In the genomic region with DNA sequence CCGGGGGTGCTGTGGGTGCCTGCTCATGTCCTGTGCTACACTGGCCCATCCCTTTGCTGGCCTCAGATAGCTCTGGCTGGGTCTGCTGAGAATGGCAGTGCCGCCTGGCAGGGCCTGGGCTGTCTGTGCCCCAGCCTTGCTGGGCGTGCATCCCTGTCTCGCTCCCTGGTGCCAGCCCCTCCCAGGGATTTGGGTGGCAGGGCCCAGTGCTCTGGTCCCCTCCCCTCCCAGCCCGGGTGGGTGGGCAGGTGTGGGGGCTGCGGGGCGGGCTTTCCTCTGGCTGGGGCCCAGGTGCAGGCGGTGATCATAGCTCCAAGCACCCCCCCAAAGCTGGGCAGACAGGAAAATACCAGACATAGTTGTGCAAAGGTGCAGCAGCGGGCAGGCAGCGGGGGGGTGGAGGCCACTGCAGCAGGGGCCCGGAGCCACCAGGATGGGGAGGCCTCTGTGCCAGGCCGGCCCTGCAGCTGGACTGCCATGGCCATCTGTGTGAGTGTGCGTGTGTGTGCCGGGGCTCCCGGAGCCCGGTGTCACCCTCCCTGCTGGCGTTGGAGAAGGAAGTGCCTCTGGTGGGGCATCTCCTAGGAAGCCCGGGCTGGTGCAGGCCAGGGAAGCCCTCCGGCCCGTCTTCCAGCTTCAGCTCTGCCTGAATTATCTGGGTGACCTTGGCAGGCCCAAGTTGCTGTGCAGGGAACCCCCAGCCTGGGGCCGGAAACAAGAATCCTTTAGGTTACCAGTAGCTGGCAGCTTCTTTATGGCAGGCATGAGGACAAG, we compare ENCODE assay signal across 1 cellular context.
TF ChIP-seq lines count a peak whose summit lies in the region.

No MANE protein-coding gene starts in this region.

TF ChIP-seq in GM23338, 12 proteins besides CTCF, POLR2A, EP300 and RAD21 (continued from another document):
- TF ChIP-seq, protein P1, sequence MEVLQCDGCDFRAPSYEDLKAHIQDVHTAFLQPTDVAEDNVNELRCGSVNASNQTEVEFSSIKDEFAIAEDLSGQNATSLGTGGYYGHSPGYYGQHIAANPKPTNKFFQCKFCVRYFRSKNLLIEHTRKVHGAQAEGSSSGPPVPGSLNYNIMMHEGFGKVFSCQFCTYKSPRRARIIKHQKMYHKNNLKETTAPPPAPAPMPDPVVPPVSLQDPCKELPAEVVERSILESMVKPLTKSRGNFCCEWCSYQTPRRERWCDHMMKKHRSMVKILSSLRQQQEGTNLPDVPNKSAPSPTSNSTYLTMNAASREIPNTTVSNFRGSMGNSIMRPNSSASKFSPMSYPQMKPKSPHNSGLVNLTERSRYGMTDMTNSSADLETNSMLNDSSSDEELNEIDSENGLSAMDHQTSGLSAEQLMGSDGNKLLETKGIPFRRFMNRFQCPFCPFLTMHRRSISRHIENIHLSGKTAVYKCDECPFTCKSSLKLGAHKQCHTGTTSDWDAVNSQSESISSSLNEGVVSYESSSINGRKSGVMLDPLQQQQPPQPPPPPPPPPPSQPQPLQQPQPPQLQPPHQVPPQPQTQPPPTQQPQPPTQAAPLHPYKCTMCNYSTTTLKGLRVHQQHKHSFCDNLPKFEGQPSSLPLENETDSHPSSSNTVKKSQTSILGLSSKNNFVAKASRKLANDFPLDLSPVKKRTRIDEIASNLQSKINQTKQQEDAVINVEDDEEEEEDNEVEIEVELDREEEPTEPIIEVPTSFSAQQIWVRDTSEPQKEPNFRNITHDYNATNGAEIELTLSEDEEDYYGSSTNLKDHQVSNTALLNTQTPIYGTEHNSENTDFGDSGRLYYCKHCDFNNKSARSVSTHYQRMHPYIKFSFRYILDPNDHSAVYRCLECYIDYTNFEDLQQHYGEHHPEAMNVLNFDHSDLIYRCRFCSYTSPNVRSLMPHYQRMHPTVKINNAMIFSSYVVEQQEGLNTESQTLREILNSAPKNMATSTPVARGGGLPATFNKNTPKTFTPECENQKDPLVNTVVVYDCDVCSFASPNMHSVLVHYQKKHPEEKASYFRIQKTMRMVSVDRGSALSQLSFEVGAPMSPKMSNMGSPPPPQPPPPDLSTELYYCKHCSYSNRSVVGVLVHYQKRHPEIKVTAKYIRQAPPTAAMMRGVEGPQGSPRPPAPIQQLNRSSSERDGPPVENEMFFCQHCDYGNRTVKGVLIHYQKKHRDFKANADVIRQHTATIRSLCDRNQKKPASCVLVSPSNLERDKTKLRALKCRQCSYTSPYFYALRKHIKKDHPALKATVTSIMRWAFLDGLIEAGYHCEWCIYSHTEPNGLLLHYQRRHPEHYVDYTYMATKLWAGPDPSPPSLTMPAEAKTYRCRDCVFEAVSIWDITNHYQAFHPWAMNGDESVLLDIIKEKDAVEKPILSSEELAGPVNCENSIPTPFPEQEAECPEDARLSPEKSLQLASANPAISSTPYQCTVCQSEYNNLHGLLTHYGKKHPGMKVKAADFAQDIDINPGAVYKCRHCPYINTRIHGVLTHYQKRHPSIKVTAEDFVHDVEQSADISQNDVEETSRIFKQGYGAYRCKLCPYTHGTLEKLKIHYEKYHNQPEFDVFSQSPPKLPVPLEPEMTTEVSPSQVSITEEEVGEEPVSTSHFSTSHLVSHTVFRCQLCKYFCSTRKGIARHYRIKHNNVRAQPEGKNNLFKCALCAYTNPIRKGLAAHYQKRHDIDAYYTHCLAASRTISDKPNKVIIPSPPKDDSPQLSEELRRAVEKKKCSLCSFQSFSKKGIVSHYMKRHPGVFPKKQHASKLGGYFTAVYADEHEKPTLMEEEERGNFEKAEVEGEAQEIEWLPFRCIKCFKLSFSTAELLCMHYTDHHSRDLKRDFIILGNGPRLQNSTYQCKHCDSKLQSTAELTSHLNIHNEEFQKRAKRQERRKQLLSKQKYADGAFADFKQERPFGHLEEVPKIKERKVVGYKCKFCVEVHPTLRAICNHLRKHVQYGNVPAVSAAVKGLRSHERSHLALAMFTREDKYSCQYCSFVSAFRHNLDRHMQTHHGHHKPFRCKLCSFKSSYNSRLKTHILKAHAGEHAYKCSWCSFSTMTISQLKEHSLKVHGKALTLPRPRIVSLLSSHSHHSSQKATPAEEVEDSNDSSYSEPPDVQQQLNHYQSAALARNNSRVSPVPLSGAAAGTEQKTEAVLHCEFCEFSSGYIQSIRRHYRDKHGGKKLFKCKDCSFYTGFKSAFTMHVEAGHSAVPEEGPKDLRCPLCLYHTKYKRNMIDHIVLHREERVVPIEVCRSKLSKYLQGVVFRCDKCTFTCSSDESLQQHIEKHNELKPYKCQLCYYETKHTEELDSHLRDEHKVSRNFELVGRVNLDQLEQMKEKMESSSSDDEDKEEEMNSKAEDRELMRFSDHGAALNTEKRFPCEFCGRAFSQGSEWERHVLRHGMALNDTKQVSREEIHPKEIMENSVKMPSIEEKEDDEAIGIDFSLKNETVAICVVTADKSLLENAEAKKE (CRISPR knock-in tag; IDR thresholded peaks at IDR 0.05) = no peak
- no peak for TF ChIP-seq ZNF114 (CRISPR knock-in tag; IDR thresholded peaks at IDR 0.05)
- no peak for TF ChIP-seq STAT1 (IDR thresholded peaks at IDR 0.05; ENCODE audit: unreplicated experiment)
- TF ChIP-seq EZH2 (IDR thresholded peaks at IDR 0.05; ENCODE audit: low read depth, unreplicated experiment) = no peak
- TF ChIP-seq JUNB (IDR thresholded peaks at IDR 0.05; ENCODE audit: unreplicated experiment) = no peak
